Comparison of ENCODE assay signal across 10 cellular contexts in the genomic region with DNA sequence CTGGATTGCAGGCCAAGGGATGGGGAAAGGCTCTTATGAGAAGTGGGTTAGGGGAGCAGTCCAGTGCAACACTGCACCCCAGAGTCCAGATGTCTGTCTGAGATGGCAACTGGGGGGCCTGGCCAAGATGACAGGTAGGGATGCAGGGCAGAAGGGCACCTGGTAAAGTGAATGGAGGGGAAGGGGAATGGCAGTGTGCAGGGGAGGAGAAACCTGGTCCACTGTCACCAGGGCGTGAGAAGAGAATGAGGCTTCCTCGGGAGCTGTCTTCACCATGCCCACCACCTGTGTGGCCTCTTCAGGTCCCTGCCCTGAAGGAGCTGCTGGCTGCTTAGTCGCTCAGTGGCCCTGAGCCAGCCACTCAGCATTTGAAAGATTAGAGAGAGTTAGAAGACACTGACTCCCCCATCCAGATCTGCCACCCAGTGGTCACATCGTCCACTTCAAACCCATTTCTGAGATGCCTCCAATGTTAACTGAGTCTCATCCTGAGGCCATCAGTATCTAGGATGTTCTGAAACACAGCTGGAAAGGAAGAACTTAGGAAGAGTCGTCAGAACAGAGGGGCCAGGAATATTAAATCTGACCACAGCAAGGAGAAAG. TPM values are rescaled to one million over a fixed set of nuclear protein-coding genes. Genes with fewer than 3 reads are reported as not detected.
DNase-seq lines count a peak whose midpoint lies in the region; ATAC-seq and TF ChIP-seq lines count a peak whose summit lies in the region.
"Had no signal": no experiment of that assay in that cellular context is flagged by ENCODE, and none has a peak within 500 bp of the region (broad histone marks: within the 10 kb centered on the region; RNA-seq: fewer than 3 reads in every experiment).

No MANE protein-coding gene starts in this region.

- intact Hi-C loops in left cardiac atrium (cut with DNase I), result loop anchor here in 1 of 2 donors (5.0 kb wide), 1 partner anchor 89 kb away; no protein-coding TSS in a partner anchor
- intact Hi-C loops in mucosa of descending colon (cut with DNase I, micrococcal nuclease), result loop anchor here (5.0 kb wide), 1 partner anchor 89 kb away; no protein-coding TSS in a partner anchor

- H3K9me3 Mint-ChIP-seq in central memory CD8-positive, alpha-beta T cell, result no peaks in the 10 kb centered on the region
- no peaks in the 10 kb centered on the region for H3K9me3 Mint-ChIP-seq in stimulated activated effector memory CD8-positive, alpha-beta T cell treated with anti-CD3 and anti-CD28 coated beads, Interleukin-12 subunit alpha, Interleukin-12 subunit beta, amount 100 ng/mL, for 72 hours

- H3K36me3 Mint-ChIP-seq in central memory CD8-positive, alpha-beta T cell (ENCODE audit: insufficient read depth), result peaks cover 1% of the 10 kb centered on the region
- H3K36me3 Mint-ChIP-seq in stimulated activated effector memory CD8-positive, alpha-beta T cell treated with anti-CD3 and anti-CD28 coated beads, Interleukin-12 subunit alpha, Interleukin-12 subunit beta, amount 100 ng/mL, for 72 hours, result no peaks in the 10 kb centered on the region

- no peaks in the 10 kb centered on the region for H3K27me3 ChIP-seq in cardiac muscle cell

- TF ChIP-seq CTCF in cardiac muscle cell (IDR thresholded peaks at IDR 0.05; ENCODE audit: low read depth, low read length) (peak; percentile 7), mucosa of descending colon (IDR thresholded peaks at IDR 0.05) (no peak)

- H3K9me3 ChIP-seq in cardiac muscle cell (ENCODE audit: low read depth) (no peaks in the 10 kb centered on the region), mucosa of descending colon (no peaks in the 10 kb centered on the region)

- H3K27ac ChIP-seq in cardiac muscle cell, result peak overlapping the region; percentile 72

- H3K4me1 ChIP-seq in cardiac muscle cell (ENCODE audit: low read depth) (peaks cover 44% of the 10 kb centered on the region), mucosa of descending colon (ENCODE audit: low read depth) (peaks cover 36% of the 10 kb centered on the region)

- H3K36me3 ChIP-seq in cardiac muscle cell (no peaks in the 10 kb centered on the region), mucosa of descending colon (ENCODE audit: low read depth) (no peaks in the 10 kb centered on the region)

- no peak overlapping the region for H3K4me3 ChIP-seq in cardiac muscle cell
- H3K4me3 ChIP-seq in mucosa of descending colon, result no peak overlapping the region
- H3K4me3 ChIP-seq: lung had no signal

- H3K4me1 Mint-ChIP-seq in central memory CD8-positive, alpha-beta T cell, result peaks cover 66% of the 10 kb centered on the region
- peaks cover 93% of the 10 kb centered on the region for H3K4me1 Mint-ChIP-seq in stimulated activated effector memory CD8-positive, alpha-beta T cell treated with anti-CD3 and anti-CD28 coated beads, Interleukin-12 subunit alpha, Interleukin-12 subunit beta, amount 100 ng/mL, for 72 hours

- peaks cover 19% of the 10 kb centered on the region for H3K27me3 Mint-ChIP-seq in central memory CD8-positive, alpha-beta T cell

- H3K4me3 Mint-ChIP-seq in central memory CD8-positive, alpha-beta T cell, result peak overlapping the region; percentile 23
- no peak overlapping the region for H3K4me3 Mint-ChIP-seq in stimulated activated effector memory CD8-positive, alpha-beta T cell treated with anti-CD3 and anti-CD28 coated beads, Interleukin-12 subunit alpha, Interleukin-12 subunit beta, amount 100 ng/mL, for 72 hours

- peak overlapping the region; percentile 66 for H3K27ac Mint-ChIP-seq in central memory CD8-positive, alpha-beta T cell (ENCODE audit: low read depth)
- H3K27ac Mint-ChIP-seq in stimulated activated effector memory CD8-positive, alpha-beta T cell treated with anti-CD3 and anti-CD28 coated beads, Interleukin-12 subunit alpha, Interleukin-12 subunit beta, amount 100 ng/mL, for 72 hours, result no peak overlapping the region

- DNase-seq in cardiac muscle cell (ENCODE audit: low read depth in 1 of 2, low spot score in 1 of 2) (no peak), left cardiac atrium (no peak), mucosa of descending colon (peak in 1 of 3 donors; percentile 36), NCI-H446 (lab: John Stamatoyannopoulos, UW) (no peak), NCI-H1694 (lab: John Stamatoyannopoulos, UW) (no peak)
- DNase-seq in central memory CD8-positive, alpha-beta T cell (ENCODE audit: low spot score in 2 of 2), result no peak
- DNase-seq in stimulated activated effector memory CD8-positive, alpha-beta T cell treated with anti-CD3 and anti-CD28 coated beads, Interleukin-12 subunit alpha, Interleukin-12 subunit beta, amount 100 ng/mL, for 72 hours (ENCODE audit: low spot score in 2 of 2), result no peak
- DNase-seq in activated T-cell treated with anti-CD3 and anti-CD28 coated beads, Interleukin-2, amount 50 U/mL, for 48 hours, result no peak

- ATAC-seq in left cardiac atrium (no peak), mucosa of descending colon (peak; percentile 1)
- no peak for ATAC-seq in central memory CD8-positive, alpha-beta T cell (replicated peaks; ENCODE audit: extremely low read depth, poor library complexity, severe bottlenecking)
- no peak for ATAC-seq in stimulated activated effector memory CD8-positive, alpha-beta T cell treated with anti-CD3 and anti-CD28 coated beads, Interleukin-12 subunit alpha, Interleukin-12 subunit beta, amount 100 ng/mL, for 72 hours
- ATAC-seq: activated CD4-positive, CD25-positive, alpha-beta regulatory T cell treated with anti-CD3 and anti-CD28 coated beads, Interleukin-2, amount 50 U/mL, for 24 hours had no signal

RNA-seq across cellular contexts. Expression of gene PLEKHG3, which starts 57.3 kb away (rescaled TPM):
- total RNA-seq in cardiac muscle cell, result 54.8 and 72.2 TPM in 2 replicates
- 17.7 and 19.2 TPM in 2 replicates for polyA plus RNA-seq in cardiac muscle cell
- 10 to 100 TPM; 29.4 to 37.7 TPM for total RNA-seq in left cardiac atrium
- 10 to 100 TPM; 72.0 to 96.6 (median 91.4) TPM for total RNA-seq in mucosa of descending colon
